16 cellular contexts compared by ENCODE assay signal in genomic region chr18:22493255-22493654, GRCh38.
DNase-seq lines count a peak whose midpoint lies in the region; ATAC-seq and TF ChIP-seq lines count a peak whose summit lies in the region.
"Had no signal": no experiment of that assay in that cellular context is flagged by ENCODE, and none has a peak within 500 bp of the region (broad histone marks: within the 10 kb centered on the region; RNA-seq: fewer than 3 reads in every experiment).

No MANE protein-coding gene starts in this region.

- no peak overlapping the region for H3K4me3 ChIP-seq in right atrium auricular region
- no peak overlapping the region for H3K4me3 ChIP-seq in heart left ventricle
- no peak overlapping the region for H3K4me3 ChIP-seq in mesodermal cell (ENCODE audit: extremely low read depth, insufficient read depth, low read length, poor library complexity, severe bottlenecking)
- H3K4me3 ChIP-seq: GM23338 had no signal

- no peaks in the 10 kb centered on the region for H3K36me3 Mint-ChIP-seq in activated T-helper 1 cell treated with anti-CD3 and anti-CD28 coated beads, Interleukin-12 subunit alpha, Interleukin-12 subunit beta, Interleukin-2, Interleukin-4 antibody, amounts not matched to agents 30 ng/mL and 10 ng/mL and 1 ng/mL, durations not matched to agents 14 hours and 24 hours and 36 hours (ENCODE audit: low read depth)
- no peaks in the 10 kb centered on the region for H3K36me3 Mint-ChIP-seq in nephron progenitor cell (ENCODE audit: low read depth)
- H3K36me3 Mint-ChIP-seq: CD14-positive monocyte had no signal

- no peaks in the 10 kb centered on the region for H3K9me3 ChIP-seq in right atrium auricular region
- H3K9me3 ChIP-seq in heart left ventricle, result peaks cover 0 to 5% (median 0%) of the 10 kb centered on the region in 12 donors
- H3K9me3 ChIP-seq in mesodermal cell (ENCODE audit: control insufficient read depth, low read length), result no peaks in the 10 kb centered on the region

- no peaks in the 10 kb centered on the region for H3K9me3 Mint-ChIP-seq in activated T-helper 1 cell treated with anti-CD3 and anti-CD28 coated beads, Interleukin-12 subunit alpha, Interleukin-12 subunit beta, Interleukin-2, Interleukin-4 antibody, amounts not matched to agents 30 ng/mL and 10 ng/mL and 1 ng/mL, durations not matched to agents 14 hours and 24 hours and 36 hours
- H3K9me3 Mint-ChIP-seq in nephron progenitor cell, result peaks cover 22% of the 10 kb centered on the region

- H3K27me3 Mint-ChIP-seq in activated T-helper 1 cell treated with anti-CD3 and anti-CD28 coated beads, Interleukin-12 subunit alpha, Interleukin-12 subunit beta, Interleukin-2, Interleukin-4 antibody, amounts not matched to agents 30 ng/mL and 10 ng/mL and 1 ng/mL, durations not matched to agents 14 hours and 24 hours and 36 hours (ENCODE audit: insufficient read depth), result no peaks in the 10 kb centered on the region
- peaks cover 5% of the 10 kb centered on the region for H3K27me3 Mint-ChIP-seq in nephron progenitor cell (ENCODE audit: low read depth, poor library complexity)

- no peaks in the 10 kb centered on the region for H3K27me3 ChIP-seq in right atrium auricular region
- no peaks in the 10 kb centered on the region for H3K27me3 ChIP-seq in heart left ventricle

- TF ChIP-seq POLR2A in heart left ventricle (IDR thresholded peaks at IDR 0.05), result no peak

- TF ChIP-seq CTCF in right atrium auricular region (IDR thresholded peaks at IDR 0.05) (no peak), heart left ventricle (IDR thresholded peaks at IDR 0.05) (no peak), nephron progenitor cell (IDR thresholded peaks at IDR 0.05) (no peak)

- intact Hi-C loops in heart left ventricle (cut with DNase I), result no loop called here
- intact Hi-C loops in activated T-helper 1 cell treated with anti-CD3 and anti-CD28 coated beads, Interleukin-12 subunit alpha, Interleukin-12 subunit beta, Interleukin-2, Interleukin-4 antibody, amounts not matched to agents 30 ng/mL and 10 ng/mL and 1 ng/mL, durations not matched to agents 14 hours and 24 hours and 36 hours (cut with micrococcal nuclease), result no loop called here

- ATAC-seq in heart left ventricle, result no peak
- ATAC-seq: GM23338, HepG2 had no signal

- H3K36me3 ChIP-seq in right atrium auricular region, result no peaks in the 10 kb centered on the region
- H3K36me3 ChIP-seq in heart left ventricle, result no peaks in the 10 kb centered on the region
- H3K36me3 ChIP-seq in mesodermal cell (ENCODE audit: control insufficient read depth, insufficient read depth, low read length), result no peaks in the 10 kb centered on the region

- H3K4me1 ChIP-seq in right atrium auricular region (peaks cover 0 to 25% of the 10 kb centered on the region in 2 donors), heart left ventricle (peaks cover 0 to 32% (median 7%) of the 10 kb centered on the region in 12 donors), mesodermal cell (ENCODE audit: control insufficient read depth, insufficient read depth, low read length, poor library complexity, severe bottlenecking) (peaks cover 19% of the 10 kb centered on the region)

- no peak overlapping the region for H3K27ac Mint-ChIP-seq in activated T-helper 1 cell treated with anti-CD3 and anti-CD28 coated beads, Interleukin-12 subunit alpha, Interleukin-12 subunit beta, Interleukin-2, Interleukin-4 antibody, amounts not matched to agents 30 ng/mL and 10 ng/mL and 1 ng/mL, durations not matched to agents 14 hours and 24 hours and 36 hours
- no peak overlapping the region for H3K27ac Mint-ChIP-seq in nephron progenitor cell
- H3K27ac Mint-ChIP-seq: CD14-positive monocyte, GM23338 had no signal

- H3K27ac ChIP-seq in right atrium auricular region (peak overlapping the region; percentile 33 to 68), heart left ventricle (peak overlapping the region in 5 of 12 donors; percentile 46 to 62 (median 59)), mesodermal cell (ENCODE audit: low read depth, low read length, severe bottlenecking) (peak overlapping the region; percentile 74)

- DNase-seq in right atrium auricular region (ENCODE audit: low spot score), result no peak
- no peak for DNase-seq in heart left ventricle
- DNase-seq in M059J (ENCODE audit: low read depth), result peak; percentile 55
- no peak for DNase-seq in activated T-helper 1 cell treated with anti-CD3 and anti-CD28 coated beads, Interleukin-12 subunit alpha, Interleukin-12 subunit beta, Interleukin-2, Interleukin-4 antibody, amounts not matched to agents 30 ng/mL and 10 ng/mL and 1 ng/mL, durations not matched to agents 14 hours and 24 hours and 36 hours (ENCODE audit: low spot score)
- DNase-seq in medulla oblongata (ENCODE audit: extremely low spot score), result no peak
- no peak for DNase-seq in nephron progenitor cell
- DNase-seq in cerebellum (ENCODE audit: low spot score), result no peak
- DNase-seq: Kasumi-1, NCI-H146, NCI-H2107, NCI-H526, OCI-M1 had no signal

- H3K4me1 Mint-ChIP-seq in activated T-helper 1 cell treated with anti-CD3 and anti-CD28 coated beads, Interleukin-12 subunit alpha, Interleukin-12 subunit beta, Interleukin-2, Interleukin-4 antibody, amounts not matched to agents 30 ng/mL and 10 ng/mL and 1 ng/mL, durations not matched to agents 14 hours and 24 hours and 36 hours (ENCODE audit: low read depth), result no peaks in the 10 kb centered on the region
- H3K4me1 Mint-ChIP-seq in nephron progenitor cell, result peaks cover 24% of the 10 kb centered on the region
- H3K4me1 Mint-ChIP-seq: CD14-positive monocyte had no signal

- no peak overlapping the region for H3K4me3 Mint-ChIP-seq in activated T-helper 1 cell treated with anti-CD3 and anti-CD28 coated beads, Interleukin-12 subunit alpha, Interleukin-12 subunit beta, Interleukin-2, Interleukin-4 antibody, amounts not matched to agents 30 ng/mL and 10 ng/mL and 1 ng/mL, durations not matched to agents 14 hours and 24 hours and 36 hours
- no peak overlapping the region for H3K4me3 Mint-ChIP-seq in nephron progenitor cell
- H3K4me3 Mint-ChIP-seq: CD14-positive monocyte, GM23338 had no signal
